Comparison of ENCODE assay signal across 1 cellular context in the genomic region with DNA sequence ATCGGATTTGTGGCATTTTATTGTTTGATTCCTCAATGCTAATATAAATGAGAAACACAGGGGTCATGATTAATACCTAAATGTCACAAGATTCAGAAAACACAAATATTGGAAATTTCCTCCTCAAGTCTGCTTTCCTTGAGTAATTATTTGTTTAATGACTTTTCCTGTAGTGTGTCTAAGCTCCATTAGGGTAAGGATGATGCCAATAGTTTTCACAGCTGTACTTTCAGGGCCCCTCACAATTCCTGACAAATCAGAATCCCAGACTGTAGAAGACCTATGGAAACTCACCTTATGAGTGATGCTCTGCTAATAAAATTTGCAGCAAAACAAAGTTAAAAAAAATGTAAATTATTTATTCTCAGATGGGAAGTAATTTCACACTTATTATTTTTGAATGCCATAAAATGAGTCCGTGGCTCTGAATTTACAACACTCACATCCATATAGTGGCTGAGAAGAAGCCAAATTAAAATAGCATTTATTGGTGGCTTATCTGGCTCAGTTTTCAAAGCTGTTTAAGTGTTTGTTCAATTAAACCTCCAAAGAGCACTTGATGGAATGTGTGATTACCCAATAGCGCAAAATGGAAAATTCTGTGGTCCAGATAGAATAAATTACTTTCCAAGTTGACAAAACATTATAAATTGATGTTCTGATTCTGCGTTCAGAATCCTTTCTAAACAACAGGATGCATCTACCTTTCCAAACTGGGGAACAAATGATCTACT.
TF ChIP-seq lines count a peak whose summit lies in the region.

No MANE protein-coding gene starts in this region.

TF ChIP-seq in endothelial cell of umbilical vein, 7 proteins besides CTCF, POLR2A, EP300 and RAD21:
- no peak for TF ChIP-seq EZH2 (IDR thresholded peaks at IDR 0.05; ENCODE audit: borderline replicate concordance, low read depth, low read length, severe bottlenecking)
- no peak for TF ChIP-seq JUN (IDR thresholded peaks at IDR 0.05; ENCODE audit: borderline replicate concordance, insufficient read depth, insufficient read length, low read depth)
- TF ChIP-seq MYC (IDR thresholded peaks at IDR 0.05; ENCODE audit: low read depth, low read length), result no peak
